ENCODE assay signal across 8 cellular contexts in the genomic region with DNA sequence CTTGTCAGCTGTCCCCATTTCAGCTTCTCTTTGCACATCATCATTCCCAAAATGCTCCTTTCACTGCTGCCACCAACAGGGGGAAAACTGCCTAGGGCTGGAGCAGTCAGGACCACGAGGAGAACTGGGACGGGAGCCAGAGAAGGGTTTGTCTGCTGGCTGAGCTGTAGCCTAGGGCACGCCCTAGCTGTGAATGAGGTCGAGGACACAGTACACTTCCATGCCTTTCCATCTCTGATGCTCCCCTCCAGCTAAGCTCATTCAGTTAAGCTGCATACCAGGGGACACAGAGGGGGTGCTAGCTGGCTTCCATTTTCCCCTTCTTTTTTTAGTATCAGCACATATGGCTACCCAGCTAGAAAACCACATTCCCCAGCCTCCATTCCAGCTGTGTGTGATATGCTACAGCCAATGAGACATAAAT.
DNase-seq lines count a peak whose midpoint lies in the region; ATAC-seq and TF ChIP-seq lines count a peak whose summit lies in the region.

No MANE protein-coding gene starts in this region.

- H3K27me3 Mint-ChIP-seq in type B pancreatic cell = no peaks in the 10 kb centered on the region

- H3K4me1 ChIP-seq in sigmoid colon = peaks cover 0 to 9% (median 4%) of the 10 kb centered on the region in 4 donors

- TF ChIP-seq POLR2A in sigmoid colon (IDR thresholded peaks at IDR 0.05) = no peak

- peaks cover 0 to 4% (median 0%) of the 10 kb centered on the region in 4 donors for H3K36me3 ChIP-seq in sigmoid colon

- H3K4me3 Mint-ChIP-seq in type B pancreatic cell = no peak overlapping the region

- no peak for ATAC-seq in HG02678 (IDR thresholded peaks at IDR 0.05; ENCODE audit: unreplicated experiment)

- peaks cover 9% of the 10 kb centered on the region for H3K36me3 Mint-ChIP-seq in type B pancreatic cell

- TF ChIP-seq EP300 in sigmoid colon (IDR thresholded peaks at IDR 0.05) = no peak

- no peaks in the 10 kb centered on the region for H3K4me1 Mint-ChIP-seq in type B pancreatic cell (ENCODE audit: unreplicated experiment)

- H3K27ac ChIP-seq in sigmoid colon = no peak overlapping the region

- peak; percentile 80 for DNase-seq in AG08396 (ENCODE audit: low spot score)
- DNase-seq in HuH-7 (ENCODE audit: low spot score) = peak; percentile 60
- DNase-seq in astrocyte of the hippocampus (ENCODE audit: low read depth, low spot score) = peak; percentile 81
- DNase-seq in iris pigment epithelial cell (ENCODE audit: low read depth) = peak; percentile 75
- DNase-seq in type B pancreatic cell (ENCODE audit: extremely low spot score, unreplicated experiment) = no peak
- no peak for DNase-seq in germinal center (ENCODE audit: low spot score)
- DNase-seq in sigmoid colon = no peak

- H3K9me3 ChIP-seq in sigmoid colon = no peaks in the 10 kb centered on the region

- no peak overlapping the region for H3K27ac Mint-ChIP-seq in type B pancreatic cell

- peaks cover 4% of the 10 kb centered on the region for H3K9me3 Mint-ChIP-seq in type B pancreatic cell

- no peaks in the 10 kb centered on the region for H3K27me3 ChIP-seq in sigmoid colon

- intact Hi-C loops in sigmoid colon (cut with DNase I) = no loop called here

- no peak overlapping the region for H3K4me3 ChIP-seq in sigmoid colon

- WGBS in sigmoid colon, 2 donors = 7 to 36% methylated on average over 4 of the region's 4 CpGs

- TF ChIP-seq CTCF in type B pancreatic cell (conservative IDR thresholded peaks at IDR 0.05) = peak; percentile 17
- no peak for TF ChIP-seq CTCF in sigmoid colon (IDR thresholded peaks at IDR 0.05)

Comparison
In these comparisons a context has a peak if more than half of its experiments do, and no peak if none do; other contexts are left out.
1. DNase-seq: peak in AG08396 (single experiment), HuH-7 (single experiment), astrocyte of the hippocampus (single experiment) and iris pigment epithelial cell (single experiment); none in type B pancreatic cell (single experiment), germinal center (single experiment) and sigmoid colon (single experiment).